In the genomic region with DNA sequence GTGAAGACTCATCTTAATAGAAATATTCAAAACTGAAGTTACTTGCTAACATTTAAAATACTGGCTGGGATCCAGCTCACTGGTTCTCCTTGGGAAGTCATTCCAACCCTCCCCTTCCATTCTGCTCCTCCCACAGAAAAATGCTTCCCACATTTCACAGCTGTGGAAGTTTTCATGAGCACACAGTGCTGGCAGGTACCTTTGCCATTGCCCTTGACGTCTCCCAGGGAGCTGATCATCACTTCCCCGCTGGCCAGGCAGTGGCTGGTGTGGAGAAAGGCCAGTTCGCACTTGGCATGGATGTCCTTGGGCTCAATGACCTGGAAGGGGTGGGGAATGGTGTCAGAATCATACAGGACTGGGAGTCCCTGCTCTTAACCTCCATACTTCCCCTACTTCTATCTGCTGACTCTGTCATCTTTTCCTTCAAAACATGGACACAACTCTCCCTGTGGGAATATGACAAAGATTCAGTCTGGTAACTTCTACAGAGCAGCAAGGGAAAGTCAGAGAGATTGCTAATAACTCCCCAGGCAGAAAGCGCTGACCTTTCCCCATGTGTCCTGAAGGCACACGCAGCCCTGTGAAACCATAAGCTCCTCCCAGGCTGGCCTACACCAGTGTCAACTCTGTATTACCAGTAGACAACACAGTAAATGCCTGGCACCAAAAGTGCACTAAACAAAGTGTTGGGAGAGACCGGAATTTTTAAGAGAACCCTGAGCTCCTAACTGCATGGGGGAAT, we compare ENCODE assay signal across 23 cellular contexts. TPM values are rescaled to one million over a fixed set of nuclear protein-coding genes. Genes with fewer than 3 reads are reported as not detected.
A peak's percentile ranks its signal among the peaks of the same experiment; 100 is the strongest.
DNase-seq lines count a peak whose midpoint lies in the region; ATAC-seq and TF ChIP-seq lines count a peak whose summit lies in the region.
"Had no signal": no experiment of that assay in that cellular context is flagged by ENCODE, and none has a peak within 500 bp of the region (broad histone marks: within the 10 kb centered on the region; RNA-seq: fewer than 3 reads in every experiment).

No MANE protein-coding gene starts in this region.

- peaks cover 14% of the 10 kb centered on the region for H3K4me1 ChIP-seq in IMR-90 (ENCODE audit: control insufficient read depth, insufficient read depth, low read length)
- peaks cover 52 to 59% (median 58%) of the 10 kb centered on the region in 4 donors for H3K4me1 ChIP-seq in esophagus muscularis mucosa
- H3K4me1 ChIP-seq in right cardiac atrium (ENCODE audit: control insufficient read depth, insufficient read depth, low read length) = peaks cover 3% of the 10 kb centered on the region
- H3K4me1 ChIP-seq in neural progenitor cell = peaks cover 23% of the 10 kb centered on the region
- H3K4me1 ChIP-seq: colonic mucosa had no signal

- TF ChIP-seq CTCF in IMR-90 (conservative IDR thresholded peaks at IDR 0.05; ENCODE audit: low read depth, low read length) = no peak
- TF ChIP-seq CTCF in esophagus muscularis mucosa (IDR thresholded peaks at IDR 0.05) = no peak
- no peak for TF ChIP-seq CTCF in neural progenitor cell (IDR thresholded peaks at IDR 0.05)

- no peak overlapping the region for H3K14ac ChIP-seq in IMR-90 (replicated peaks; ENCODE audit: low read depth, low read length)

- CTCF ChIA-PET in IMR-90 (lab: Yijun Ruan, JAX) = interaction anchor here (1.3 kb wide), 1 partner anchor 27 kb away, joined by 4 read pairs; no protein-coding TSS in a partner anchor

- no peak overlapping the region for H3K56ac ChIP-seq in IMR-90 (ENCODE audit: extremely low read depth, insufficient read depth, low read length)

- WGBS in IMR-90 (ENCODE audit: extremely low coverage in 2 of 2, insufficient read length in 1 of 2), 2 experiments = 80% methylated on average over 1 of the region's 6 CpGs; no CpG with 5 or more reads in 1 of the 2 experiments
- 64% methylated on average over 6 of the region's 6 CpGs for WGBS in esophagus muscularis mucosa
- 68% methylated on average over 6 of the region's 6 CpGs for WGBS in right cardiac atrium

- peaks cover 24% of the 10 kb centered on the region for H3K36me3 Mint-ChIP-seq in neural progenitor cell
- H3K36me3 Mint-ChIP-seq: activated naive CD8-positive, alpha-beta T cell treated with anti-CD3 and anti-CD28 coated beads for 36 hours had no signal

- H2BK20ac ChIP-seq in IMR-90 (ENCODE audit: low read depth, low read length) = no peak overlapping the region

- no peaks in the 10 kb centered on the region for H3K79me2 ChIP-seq in neural progenitor cell (ENCODE audit: low read depth)

- H4K5ac ChIP-seq in IMR-90 (ENCODE audit: low read depth, low read length) = no peak overlapping the region

- H3K4ac ChIP-seq in IMR-90 (ENCODE audit: low read depth, low read length) = no peak overlapping the region

- no peak overlapping the region for H2BK5ac ChIP-seq in IMR-90 (ENCODE audit: low read depth, low read length, poor library complexity, severe bottlenecking)

- peaks cover 11% of the 10 kb centered on the region for H3K9me1 ChIP-seq in IMR-90 (ENCODE audit: insufficient read depth, low read length)

- H3K36me3 ChIP-seq in IMR-90 (ENCODE audit: control insufficient read depth, insufficient read depth, low read length) = peaks cover 36% of the 10 kb centered on the region
- H3K36me3 ChIP-seq in esophagus muscularis mucosa = peaks cover 29 to 57% (median 41%) of the 10 kb centered on the region in 4 donors
- no peaks in the 10 kb centered on the region for H3K36me3 ChIP-seq in neural progenitor cell
- H3K36me3 ChIP-seq: SJCRH30 had no signal

- no peak overlapping the region for H2BK120ac ChIP-seq in IMR-90 (ENCODE audit: low read depth, low read length)

- H3K79me1 ChIP-seq in IMR-90 (ENCODE audit: low read depth in 1 of 2, low read length in 2 of 2) = peaks cover 0 to 10% of the 10 kb centered on the region in 2 experiments; a peak in 1 of 4 replicates

- H2AFZ ChIP-seq in IMR-90 (replicated peaks; ENCODE audit: low read length, poor library complexity) (no peak overlapping the region), neural progenitor cell (replicated peaks) (no peak overlapping the region)
- H2AFZ ChIP-seq: GM23248 had no signal

- no peaks in the 10 kb centered on the region for H3F3A ChIP-seq in neural progenitor cell (ENCODE audit: low read depth)

- H3K4me1 Mint-ChIP-seq in neural progenitor cell = peaks cover 27% of the 10 kb centered on the region
- H3K4me1 Mint-ChIP-seq: activated CD8-positive, alpha-beta memory T cell treated with anti-CD3 and anti-CD28 coated beads, Interleukin-2, amount 10 ng/mL, durations not matched to agents 7 days and 5 days; activated naive CD8-positive, alpha-beta T cell treated with anti-CD3 and anti-CD28 coated beads for 36 hours had no signal

- no TSS peak for BruUV-seq in IMR-90 (replicated peaks; lab: Mats Ljungman, UMichigan)

- H3K4me2 ChIP-seq in IMR-90 (ENCODE audit: low read depth, low read length) = no peak overlapping the region
- H3K4me2 ChIP-seq in neural progenitor cell = no peak overlapping the region

- H2AK9ac ChIP-seq in IMR-90 (replicated peaks; ENCODE audit: low read depth, low read length, poor library complexity) = peak overlapping the region; percentile 7

- H3K9ac ChIP-seq in IMR-90 (ENCODE audit: low read depth, low read length) (no peak overlapping the region), neural progenitor cell (no peak overlapping the region)
- H3K9ac ChIP-seq: GM23248 had no signal

- no peak overlapping the region for H4K91ac ChIP-seq in IMR-90 (ENCODE audit: insufficient read depth, low read depth, low read length)

- intact Hi-C loops in IMR-90 (cut with micrococcal nuclease) = no loop called here
- intact Hi-C loops in esophagus muscularis mucosa (cut with DNase I) = no loop called here
- intact Hi-C loops in right cardiac atrium (cut with DNase I) = no loop called here

- no peak overlapping the region for H3K23ac ChIP-seq in IMR-90 (ENCODE audit: low read depth, low read length)

- TF ChIP-seq EP300 in esophagus muscularis mucosa (IDR thresholded peaks at IDR 0.05) = no peak

- H3K18ac ChIP-seq in IMR-90 (ENCODE audit: low read depth, low read length) = no peak overlapping the region

- H4K8ac ChIP-seq in IMR-90 (ENCODE audit: low read depth in 2 of 2, low read length in 2 of 2) = no peak overlapping the region

- H3K9me3 ChIP-seq in IMR-90 (ENCODE audit: control insufficient read depth, insufficient read depth, low read length) (no peaks in the 10 kb centered on the region; the same call in 1 of the 2 replicates), esophagus muscularis mucosa (no peaks in the 10 kb centered on the region), right cardiac atrium (ENCODE audit: control insufficient read depth, low read length) (no peaks in the 10 kb centered on the region), neural progenitor cell (ENCODE audit: low read depth) (no peaks in the 10 kb centered on the region)
- H3K9me3 ChIP-seq: colonic mucosa, esophagus squamous epithelium, SJCRH30 had no signal

- in situ Hi-C loops in IMR-90 (cut with MboI; ENCODE audit: low sequenced_read_pairs) = no loop called here

- H2AK5ac ChIP-seq in IMR-90 (ENCODE audit: low read depth, low read length) = no peak overlapping the region

- H2BK15ac ChIP-seq in IMR-90 (ENCODE audit: low read depth, low read length) = no peak overlapping the region

- TF ChIP-seq RAD21 in IMR-90 (IDR thresholded peaks at IDR 0.05; ENCODE audit: low read length) = no peak

- H3K9me3 Mint-ChIP-seq in neural progenitor cell = peaks cover 6% of the 10 kb centered on the region
- H3K9me3 Mint-ChIP-seq: effector memory CD8-positive, alpha-beta T cell had no signal

- TF ChIP-seq POLR2A in IMR-90 (IDR thresholded peaks at IDR 0.05; ENCODE audit: low read depth, low read length) = no peak
- no peak for TF ChIP-seq POLR2A in esophagus muscularis mucosa (IDR thresholded peaks at IDR 0.05; ENCODE audit: low read depth)

- no peaks in the 10 kb centered on the region for H3K27me3 ChIP-seq in IMR-90 (ENCODE audit: control insufficient read depth, insufficient read depth, low read length)
- H3K27me3 ChIP-seq in esophagus muscularis mucosa = no peaks in the 10 kb centered on the region
- H3K27me3 ChIP-seq in right cardiac atrium (ENCODE audit: control insufficient read depth, insufficient read depth) = no peaks in the 10 kb centered on the region
- no peaks in the 10 kb centered on the region for H3K27me3 ChIP-seq in neural progenitor cell
- H3K27me3 ChIP-seq: colonic mucosa, esophagus squamous epithelium, SJCRH30 had no signal

- H3K27me3 Mint-ChIP-seq in neural progenitor cell (ENCODE audit: insufficient read depth, low read depth) = peaks cover 4% of the 10 kb centered on the region
- H3K27me3 Mint-ChIP-seq: activated CD8-positive, alpha-beta memory T cell treated with anti-CD3 and anti-CD28 coated beads, Interleukin-2, amount 10 ng/mL, durations not matched to agents 7 days and 5 days; activated naive CD8-positive, alpha-beta T cell treated with anti-CD3 and anti-CD28 coated beads for 36 hours had no signal

- no peak overlapping the region for H3K27ac Mint-ChIP-seq in neural progenitor cell
- H3K27ac Mint-ChIP-seq: activated CD8-positive, alpha-beta memory T cell treated with anti-CD3 and anti-CD28 coated beads, Interleukin-2, amount 10 ng/mL, durations not matched to agents 7 days and 5 days; activated naive CD8-positive, alpha-beta T cell treated with anti-CD3 and anti-CD28 coated beads for 36 hours; effector memory CD8-positive, alpha-beta T cell; T-helper 1 cell treated with Interleukin-12 subunit alpha and Interleukin-12 subunit beta and Interleukin-4 antibody, amounts not matched to agents 30 μg/mL and 1 μg/mL, for 36 hours had no signal

- ATAC-seq in IMR-90 (ENCODE audit: low read depth) (no peak), right cardiac atrium (no peak), GM21367 (IDR thresholded peaks at IDR 0.05; ENCODE audit: unreplicated experiment) (no peak)
- ATAC-seq: activated CD8-positive, alpha-beta memory T cell treated with anti-CD3 and anti-CD28 coated beads, Interleukin-2, amount 10 ng/mL, durations not matched to agents 7 days and 5 days; effector memory CD8-positive, alpha-beta T cell; PC-3 had no signal

- no peak overlapping the region for H3K4me3 Mint-ChIP-seq in neural progenitor cell
- H3K4me3 Mint-ChIP-seq: activated CD8-positive, alpha-beta memory T cell treated with anti-CD3 and anti-CD28 coated beads, Interleukin-2, amount 10 ng/mL, durations not matched to agents 7 days and 5 days; activated naive CD8-positive, alpha-beta T cell treated with anti-CD3 and anti-CD28 coated beads for 36 hours; effector memory CD8-positive, alpha-beta T cell; T-helper 1 cell treated with Interleukin-12 subunit alpha and Interleukin-12 subunit beta and Interleukin-4 antibody, amounts not matched to agents 30 μg/mL and 1 μg/mL, for 36 hours had no signal

- dilution Hi-C loops in IMR-90 (cut with HindIII; ENCODE audit: low sequenced_read_pairs, unreplicated experiment) = no loop called here

- POLR2A ChIA-PET in IMR-90 (lab: Charles Lee; ENCODE audit: unreplicated experiment) = no interaction called here

- H3K27ac ChIP-seq in IMR-90 (ENCODE audit: insufficient read depth, low read length) (no peak overlapping the region), esophagus muscularis mucosa (replicated peaks in 1 of 4) (peak overlapping the region; percentile 13 to 49 (median 21)), right cardiac atrium (ENCODE audit: low read length) (peak overlapping the region; percentile 54), neural progenitor cell (no peak overlapping the region)
- H3K27ac ChIP-seq: C4-2B, colonic mucosa, GM23248, SJCRH30 had no signal

- DNase-seq in IMR-90 (peak; percentile 35), esophagus muscularis mucosa (ENCODE audit: extremely low spot score) (no peak), right cardiac atrium (peak; percentile 38 to 69 (median 57)), renal cortical epithelial cell (ENCODE audit: low read depth) (peak; percentile 28), neural progenitor cell (ENCODE audit: low spot score) (no peak), retina (no peak)
- no peak for DNase-seq in activated CD8-positive, alpha-beta memory T cell treated with anti-CD3 and anti-CD28 coated beads for 24 hours
- DNase-seq: activated CD4-positive, alpha-beta T cell treated with anti-CD3 and anti-CD28 coated beads for 48 hours; activated CD8-positive, alpha-beta memory T cell treated with anti-CD3 and anti-CD28 coated beads, Interleukin-2, amount 10 ng/mL, durations not matched to agents 7 days and 5 days; activated naive CD8-positive, alpha-beta T cell treated with anti-CD3 and anti-CD28 coated beads for 36 hours; effector memory CD8-positive, alpha-beta T cell; esophagus squamous epithelium; glutamatergic neuron; GM23248; NCI-H446 treated with DMSO at 0.1 percent for 48 hours; PC-3; SJCRH30; stimulated activated CD4-positive, alpha-beta T cell treated with anti-CD3 and anti-CD28 coated beads, Interleukin-15, amount 100 ng/mL, for 24 hours had no signal

- H3K4me3 ChIP-seq in IMR-90 (ENCODE audit: insufficient read depth, low read depth, low read length) (no peak overlapping the region), esophagus muscularis mucosa (no peak overlapping the region), right cardiac atrium (ENCODE audit: low read length) (no peak overlapping the region), neural progenitor cell (no peak overlapping the region)
- H3K4me3 ChIP-seq: colonic mucosa, esophagus squamous epithelium, GM23248, lung, SJCRH30 had no signal

- no peaks in the 10 kb centered on the region for H4K20me1 ChIP-seq in IMR-90 (ENCODE audit: insufficient read depth, low read length)
- no peaks in the 10 kb centered on the region for H4K20me1 ChIP-seq in neural progenitor cell (ENCODE audit: low read depth)

RNA-seq across cellular contexts. Expression of gene SELENBP1, which starts 4.3 kb away (rescaled TPM):
- 21.1 and 21.3 TPM in 2 replicates for total RNA-seq in IMR-90 (2012; rRNA removed)
- polyA plus RNA-seq in IMR-90 (2012; rRNA removed) = 54.9 and 56.9 TPM in 2 replicates
- polyA plus RNA-seq in IMR-90 (2012; cell fraction: cytosol; rRNA removed) = 54.1 and 66.8 TPM in 2 replicates
- 144 and 236 TPM in 2 replicates for polyA plus RNA-seq in IMR-90 (2012; cell fraction: nucleus; rRNA removed; ENCODE audit: low replicate concordance)
- 100 to 1,000 TPM in 1 of 4 donors, 10 to 100 TPM in 3; 61.4 to 113 (median 81.6) TPM for total RNA-seq in esophagus muscularis mucosa
- total RNA-seq in right cardiac atrium = 10 to 100 TPM; 31.1 to 65.9 (median 58.5) TPM
- polyA plus RNA-seq in right cardiac atrium = 48.5 TPM
- 5.0 and 26.8 TPM in 2 replicates for total RNA-seq in renal cortical epithelial cell
- 38.5 and 63.2 TPM in 2 replicates for total RNA-seq in neural progenitor cell (ENCODE audit: low replicate concordance)
- total RNA-seq: activated CD8-positive, alpha-beta memory T cell treated with anti-CD3 and anti-CD28 coated beads, Interleukin-2, amount 10 ng/mL, durations not matched to agents 7 days and 5 days; activated naive CD8-positive, alpha-beta T cell treated with anti-CD3 and anti-CD28 coated beads for 36 hours had no signal

RNA-seq across cellular contexts. Expression of gene RFX5, which starts 21.1 kb away (rescaled TPM):
- total RNA-seq in IMR-90 (2012; rRNA removed) = 37.8 and 44.4 TPM in 2 replicates
- 26.8 and 29.3 TPM in 2 replicates for polyA plus RNA-seq in IMR-90 (2012; rRNA removed)
- polyA plus RNA-seq in IMR-90 (2012; cell fraction: cytosol; rRNA removed) = 17.7 and 36.9 TPM in 2 replicates
- polyA plus RNA-seq in IMR-90 (2012; cell fraction: nucleus; rRNA removed; ENCODE audit: low replicate concordance) = 74.2 and 105 TPM in 2 replicates
- 10 to 100 TPM; 40.3 to 50.3 (median 45.0) TPM for total RNA-seq in esophagus muscularis mucosa
- total RNA-seq in right cardiac atrium = 10 to 100 TPM; 20.3 to 23.1 (median 21.6) TPM
- 13.7 TPM for polyA plus RNA-seq in right cardiac atrium
- 92.2 and 111 TPM in 2 replicates for total RNA-seq in renal cortical epithelial cell
- total RNA-seq in neural progenitor cell (ENCODE audit: low replicate concordance) = 87.5 and 108 TPM in 2 replicates

RNA-seq across cellular contexts. Expression of gene PSMB4, which starts 31.2 kb away (rescaled TPM):
- 376 and 457 TPM in 2 replicates for total RNA-seq in IMR-90 (2012; rRNA removed)
- 565 and 640 TPM in 2 replicates for polyA plus RNA-seq in IMR-90 (2012; rRNA removed)
- polyA plus RNA-seq in IMR-90 (2012; cell fraction: cytosol; rRNA removed) = 490 and 1,136 TPM in 2 replicates
- 357 and 680 TPM in 2 replicates for polyA plus RNA-seq in IMR-90 (2012; cell fraction: nucleus; rRNA removed; ENCODE audit: low replicate concordance)
- 100 to 1,000 TPM; 236 to 284 (median 253) TPM for total RNA-seq in esophagus muscularis mucosa
- total RNA-seq in right cardiac atrium = 100 to 1,000 TPM; 171 to 204 (median 188) TPM
- polyA plus RNA-seq in right cardiac atrium = 344 TPM
- 207 and 403 TPM in 2 replicates for total RNA-seq in renal cortical epithelial cell
- 267 and 321 TPM in 2 replicates for total RNA-seq in neural progenitor cell (ENCODE audit: low replicate concordance)

RNA-seq across cellular contexts. Expression of gene PI4KB, which starts 41.0 kb away (rescaled TPM):
- 77.2 and 94.5 TPM in 2 replicates for total RNA-seq in IMR-90 (2012; rRNA removed)
- 82.4 and 91.5 TPM in 2 replicates for polyA plus RNA-seq in IMR-90 (2012; rRNA removed)
- 47.9 and 66.0 TPM in 2 replicates for polyA plus RNA-seq in IMR-90 (2012; cell fraction: cytosol; rRNA removed)
- polyA plus RNA-seq in IMR-90 (2012; cell fraction: nucleus; rRNA removed; ENCODE audit: low replicate concordance) = 103 and 135 TPM in 2 replicates
- 10 to 100 TPM; 54.8 to 79.5 (median 68.9) TPM for total RNA-seq in esophagus muscularis mucosa
- total RNA-seq in right cardiac atrium = 10 to 100 TPM; 45.5 to 62.0 (median 52.0) TPM
- 31.0 TPM for polyA plus RNA-seq in right cardiac atrium
- 43.4 and 57.0 TPM in 2 replicates for total RNA-seq in renal cortical epithelial cell
- 19.0 and 33.5 TPM in 2 replicates for total RNA-seq in neural progenitor cell (ENCODE audit: low replicate concordance)

Comparison
In these comparisons a context has a peak if more than half of its experiments do, and no peak if none do; other contexts are left out.
1. DNase-seq: peak in IMR-90 (single experiment), right cardiac atrium (3 of 3) and renal cortical epithelial cell (single experiment); none in esophagus muscularis mucosa (single experiment), neural progenitor cell (single experiment), retina (single experiment) and activated CD8-positive, alpha-beta memory T cell treated with anti-CD3 and anti-CD28 coated beads for 24 hours (single experiment).
2. H3K27ac ChIP-seq: peak in esophagus muscularis mucosa (4 of 4) and right cardiac atrium (single experiment); none in IMR-90 (single experiment) and neural progenitor cell (single experiment).